Comparison of ENCODE assay signal across 1 cellular context in genomic region chr19:1027020-1027952, GRCh38.
TF ChIP-seq lines count a peak whose summit lies in the region.

No MANE protein-coding gene starts in this region.

TF ChIP-seq in K562, 482 proteins besides CTCF, POLR2A, EP300 and RAD21 (continues in another document):
- no peak for TF ChIP-seq COPS2 (conservative IDR thresholded peaks at IDR 0.05)
- TF ChIP-seq ZNF133 (CRISPR knock-in tag; IDR thresholded peaks at IDR 0.05), result no peak
- no peak for TF ChIP-seq ERF (CRISPR knock-in tag; IDR thresholded peaks at IDR 0.05)
- no peak for TF ChIP-seq E2F3 (CRISPR knock-in tag; IDR thresholded peaks at IDR 0.05)
- no peak for TF ChIP-seq SMARCA5 (IDR thresholded peaks at IDR 0.05)
- TF ChIP-seq, protein P1, sequence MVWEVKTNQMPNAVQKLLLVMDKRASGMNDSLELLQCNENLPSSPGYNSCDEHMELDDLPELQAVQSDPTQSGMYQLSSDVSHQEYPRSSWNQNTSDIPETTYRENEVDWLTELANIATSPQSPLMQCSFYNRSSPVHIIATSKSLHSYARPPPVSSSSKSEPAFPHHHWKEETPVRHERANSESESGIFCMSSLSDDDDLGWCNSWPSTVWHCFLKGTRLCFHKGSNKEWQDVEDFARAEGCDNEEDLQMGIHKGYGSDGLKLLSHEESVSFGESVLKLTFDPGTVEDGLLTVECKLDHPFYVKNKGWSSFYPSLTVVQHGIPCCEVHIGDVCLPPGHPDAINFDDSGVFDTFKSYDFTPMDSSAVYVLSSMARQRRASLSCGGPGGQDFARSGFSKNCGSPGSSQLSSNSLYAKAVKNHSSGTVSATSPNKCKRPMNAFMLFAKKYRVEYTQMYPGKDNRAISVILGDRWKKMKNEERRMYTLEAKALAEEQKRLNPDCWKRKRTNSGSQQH (CRISPR knock-in tag; IDR thresholded peaks at IDR 0.05), result no peak
- TF ChIP-seq RNF219 (CRISPR knock-in tag; IDR thresholded peaks at IDR 0.05), result no peak
- no peak for TF ChIP-seq E2F5 (CRISPR knock-in tag; IDR thresholded peaks at IDR 0.05)
- no peak for TF ChIP-seq SAFB2 (IDR thresholded peaks at IDR 0.05; ENCODE audit: borderline replicate concordance, low read depth, low read length, severe bottlenecking)
- TF ChIP-seq, protein P2, sequence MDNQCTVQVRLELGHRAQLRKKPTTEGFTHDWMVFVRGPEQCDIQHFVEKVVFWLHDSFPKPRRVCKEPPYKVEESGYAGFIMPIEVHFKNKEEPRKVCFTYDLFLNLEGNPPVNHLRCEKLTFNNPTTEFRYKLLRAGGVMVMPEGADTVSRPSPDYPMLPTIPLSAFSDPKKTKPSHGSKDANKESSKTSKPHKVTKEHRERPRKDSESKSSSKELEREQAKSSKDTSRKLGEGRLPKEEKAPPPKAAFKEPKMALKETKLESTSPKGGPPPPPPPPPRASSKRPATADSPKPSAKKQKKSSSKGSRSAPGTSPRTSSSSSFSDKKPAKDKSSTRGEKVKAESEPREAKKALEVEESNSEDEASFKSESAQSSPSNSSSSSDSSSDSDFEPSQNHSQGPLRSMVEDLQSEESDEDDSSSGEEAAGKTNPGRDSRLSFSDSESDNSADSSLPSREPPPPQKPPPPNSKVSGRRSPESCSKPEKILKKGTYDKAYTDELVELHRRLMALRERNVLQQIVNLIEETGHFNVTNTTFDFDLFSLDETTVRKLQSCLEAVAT (IDR thresholded peaks at IDR 0.05), result no peak
- peak; percentile 44 to 80 for TF ChIP-seq KDM1A (IDR thresholded peaks at IDR 0.05)
- no peak for TF ChIP-seq NFE2 (IDR thresholded peaks at IDR 0.05; ENCODE audit: low read depth)
- no peak; the same call in 1 of the 2 replicates for TF ChIP-seq ARID1B (IDR thresholded peaks at IDR 0.05)
- TF ChIP-seq KLF13 (tag; IDR thresholded peaks at IDR 0.05; ENCODE audit: borderline replicate concordance, low read depth), result no peak
- TF ChIP-seq TARDBP (IDR thresholded peaks at IDR 0.05), result no peak
- no peak for TF ChIP-seq CREB3 (tag; conservative IDR thresholded peaks at IDR 0.05; ENCODE audit: low read depth)
- TF ChIP-seq HMG20B (CRISPR knock-in tag; IDR thresholded peaks at IDR 0.05), result no peak
- no peak for TF ChIP-seq NFE2L1 (tag; IDR thresholded peaks at IDR 0.05; ENCODE audit: borderline replicate concordance, low read depth)
- TF ChIP-seq SIN3A (IDR thresholded peaks at IDR 0.05; ENCODE audit: borderline replicate concordance in 2 of 2, control insufficient read depth in 1 of 2, low read depth in 2 of 2, low read length in 2 of 2), result no peak; a peak in 1 of 4 replicates
- 0 out of 2 replicates have a peak, but pooled peaks have one; percentile 6 for TF ChIP-seq SP1 (CRISPR knock-in tag; IDR thresholded peaks at IDR 0.05)
- TF ChIP-seq CBX5 (IDR thresholded peaks at IDR 0.05; ENCODE audit: borderline replicate concordance, low read depth), result no peak
- no peak for TF ChIP-seq ZNF143 (CRISPR knock-in tag; IDR thresholded peaks at IDR 0.05)
- TF ChIP-seq, protein P3, sequence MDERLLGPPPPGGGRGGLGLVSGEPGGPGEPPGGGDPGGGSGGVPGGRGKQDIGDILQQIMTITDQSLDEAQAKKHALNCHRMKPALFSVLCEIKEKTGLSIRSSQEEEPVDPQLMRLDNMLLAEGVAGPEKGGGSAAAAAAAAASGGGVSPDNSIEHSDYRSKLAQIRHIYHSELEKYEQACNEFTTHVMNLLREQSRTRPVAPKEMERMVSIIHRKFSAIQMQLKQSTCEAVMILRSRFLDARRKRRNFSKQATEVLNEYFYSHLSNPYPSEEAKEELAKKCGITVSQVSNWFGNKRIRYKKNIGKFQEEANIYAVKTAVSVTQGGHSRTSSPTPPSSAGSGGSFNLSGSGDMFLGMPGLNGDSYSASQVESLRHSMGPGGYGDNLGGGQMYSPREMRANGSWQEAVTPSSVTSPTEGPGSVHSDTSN (CRISPR knock-in tag; IDR thresholded peaks at IDR 0.05; ENCODE audit: low read depth), result no peak
- TF ChIP-seq, protein P3 (tag; conservative IDR thresholded peaks at IDR 0.05; ENCODE audit: low read depth), result no peak
- TF ChIP-seq RBM25 (IDR thresholded peaks at IDR 0.05; ENCODE audit: low read depth, low read length, severe bottlenecking), result peak; percentile 73
- TF ChIP-seq, protein P4, sequence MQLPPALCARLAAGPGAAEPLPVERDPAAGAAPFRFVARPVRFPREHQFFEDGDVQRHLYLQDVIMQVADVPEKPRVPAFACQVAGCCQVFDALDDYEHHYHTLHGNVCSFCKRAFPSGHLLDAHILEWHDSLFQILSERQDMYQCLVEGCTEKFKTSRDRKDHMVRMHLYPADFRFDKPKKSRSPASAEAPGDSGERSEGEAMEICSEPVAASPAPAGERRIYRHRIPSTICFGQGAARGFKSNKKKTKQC (CRISPR knock-in tag; IDR thresholded peaks at IDR 0.05), result no peak
- TF ChIP-seq, protein P5, sequence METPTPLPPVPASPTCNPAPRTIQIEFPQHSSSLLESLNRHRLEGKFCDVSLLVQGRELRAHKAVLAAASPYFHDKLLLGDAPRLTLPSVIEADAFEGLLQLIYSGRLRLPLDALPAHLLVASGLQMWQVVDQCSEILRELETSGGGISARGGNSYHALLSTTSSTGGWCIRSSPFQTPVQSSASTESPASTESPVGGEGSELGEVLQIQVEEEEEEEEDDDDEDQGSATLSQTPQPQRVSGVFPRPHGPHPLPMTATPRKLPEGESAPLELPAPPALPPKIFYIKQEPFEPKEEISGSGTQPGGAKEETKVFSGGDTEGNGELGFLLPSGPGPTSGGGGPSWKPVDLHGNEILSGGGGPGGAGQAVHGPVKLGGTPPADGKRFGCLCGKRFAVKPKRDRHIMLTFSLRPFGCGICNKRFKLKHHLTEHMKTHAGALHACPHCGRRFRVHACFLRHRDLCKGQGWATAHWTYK (CRISPR knock-in tag; IDR thresholded peaks at IDR 0.05), result no peak
- TF ChIP-seq DMBX1 (CRISPR knock-in tag; IDR thresholded peaks at IDR 0.05; ENCODE audit: borderline replicate concordance), result no peak
- 0 out of 2 replicates have a peak, but pooled peaks have one; percentile 8 for TF ChIP-seq MGA (IDR thresholded peaks at IDR 0.05)
- TF ChIP-seq ZNF277 (CRISPR knock-in tag; IDR thresholded peaks at IDR 0.05; ENCODE audit: borderline replicate concordance), result no peak
- TF ChIP-seq IRF2 (CRISPR knock-in tag; IDR thresholded peaks at IDR 0.05), result no peak
